ENCODE assay signal across 20 cellular contexts in the genomic region with DNA sequence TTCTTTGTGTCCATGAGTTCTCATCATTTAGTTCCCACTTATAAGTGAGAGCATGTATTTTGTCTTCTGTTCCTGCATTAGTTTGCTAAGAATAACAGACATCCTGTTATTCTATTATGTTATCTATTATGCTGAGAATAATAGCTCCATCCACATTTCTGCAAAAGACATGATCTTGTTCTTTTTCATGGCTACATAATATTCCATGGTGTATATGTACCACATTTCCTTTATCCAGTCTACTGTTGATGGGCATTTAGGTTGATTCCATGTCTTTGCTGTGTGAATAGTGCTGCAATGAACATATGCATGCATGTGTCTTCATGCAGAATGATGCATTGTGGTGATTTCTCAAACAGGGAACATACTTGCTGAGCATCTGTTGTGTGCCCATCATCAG. TPM values are rescaled to one million over a fixed set of nuclear protein-coding genes. Genes with fewer than 3 reads are reported as not detected.
DNase-seq lines count a peak whose midpoint lies in the region; ATAC-seq and TF ChIP-seq lines count a peak whose summit lies in the region.
"Had no signal": no experiment of that assay in that cellular context is flagged by ENCODE, and none has a peak within 500 bp of the region (broad histone marks: within the 10 kb centered on the region; RNA-seq: fewer than 3 reads in every experiment).

No MANE protein-coding gene starts in this region.

- H3K4me2 ChIP-seq in OCI-LY7 (ENCODE audit: low read length): no peak overlapping the region
- H3K4me2 ChIP-seq: BLaER1 had no signal

- CTCF ChIA-PET in activated CD4-positive, alpha-beta T cell treated with anti-CD3 and anti-CD28 coated beads, Interleukin-2, amount 10 ng/mL, durations not matched to agents 7 days and 5 days (lab: Charles Lee): interaction anchor here (1.7 to 2.9 kb wide), 2 partner anchors 11 to 43 kb away, joined by 4 to 14 read pairs; no protein-coding TSS in a partner anchor
- CTCF ChIA-PET in T-cell (lab: Charles Lee) (interaction anchor here in 1 of 2 donors (0.8 kb wide), 1 partner anchor 9 kb away, joined by 3 read pairs; no protein-coding TSS in a partner anchor), OCI-LY7 (lab: Charles Lee; ENCODE audit: unreplicated experiment) (no interaction called here)

- TF ChIP-seq CTCF in CD14-positive monocyte (IDR thresholded peaks at IDR 0.05): no peak
- TF ChIP-seq CTCF in OCI-LY7 (conservative IDR thresholded peaks at IDR 0.05; ENCODE audit: low read length): no peak
- no peak for TF ChIP-seq CTCF in esophagus muscularis mucosa (IDR thresholded peaks at IDR 0.05)

- no peaks in the 10 kb centered on the region for H4K20me1 ChIP-seq in OCI-LY7 (ENCODE audit: insufficient read depth, low read length)

- ATAC-seq in T-cell (replicated peaks in 1 of 4): no peak
- ATAC-seq in naive thymus-derived CD8-positive, alpha-beta T cell: no peak
- ATAC-seq: K562, PC-3 had no signal

- H3K36me3 Mint-ChIP-seq in activated CD4-positive, alpha-beta T cell treated with anti-CD3 and anti-CD28 coated beads, Interleukin-2, amount 10 ng/mL, durations not matched to agents 7 days and 5 days (ENCODE audit: low read depth): peaks cover 71% of the 10 kb centered on the region
- H3K36me3 Mint-ChIP-seq in CD14-positive monocyte (peaks cover 85 to 88% of the 10 kb centered on the region in 2 donors), T-cell (peaks cover 37% of the 10 kb centered on the region)
- H3K36me3 Mint-ChIP-seq in naive thymus-derived CD8-positive, alpha-beta T cell: peaks cover 7 to 42% (median 27%) of the 10 kb centered on the region in 3 donors

- H3K27ac Mint-ChIP-seq in activated CD4-positive, alpha-beta T cell treated with anti-CD3 and anti-CD28 coated beads, Interleukin-2, amount 10 ng/mL, durations not matched to agents 7 days and 5 days: peak overlapping the region; percentile 84
- H3K27ac Mint-ChIP-seq in CD14-positive monocyte (peak overlapping the region; percentile 91 to 96 (median 95)), T-cell (peak overlapping the region; percentile 91 to 93)
- H3K27ac Mint-ChIP-seq in naive thymus-derived CD8-positive, alpha-beta T cell: peak overlapping the region; percentile 72 to 99 (median 86)

- H3K4me3 Mint-ChIP-seq in activated CD4-positive, alpha-beta T cell treated with anti-CD3 and anti-CD28 coated beads, Interleukin-2, amount 10 ng/mL, durations not matched to agents 7 days and 5 days: no peak overlapping the region
- H3K4me3 Mint-ChIP-seq in CD14-positive monocyte (no peak overlapping the region), T-cell (peak overlapping the region in 1 of 3 donors; percentile 35)
- peak overlapping the region in 9 of 10 donors; percentile 17 to 65 (median 46) for H3K4me3 Mint-ChIP-seq in naive thymus-derived CD8-positive, alpha-beta T cell

- H3K36me3 ChIP-seq in OCI-LY7 (ENCODE audit: insufficient read depth, low read length) (no peaks in the 10 kb centered on the region), esophagus muscularis mucosa (no peaks in the 10 kb centered on the region)

- H3K9me2 ChIP-seq in OCI-LY7 (ENCODE audit: insufficient read depth, low read length): no peaks in the 10 kb centered on the region

- POLR2A ChIA-PET in activated CD4-positive, alpha-beta T cell treated with anti-CD3 and anti-CD28 coated beads, Interleukin-2, amount 10 ng/mL, durations not matched to agents 7 days and 5 days (lab: Charles Lee): no interaction called here
- POLR2A ChIA-PET in T-cell (lab: Charles Lee): no interaction called here
- POLR2A ChIA-PET in naive thymus-derived CD8-positive, alpha-beta T cell (lab: Charles Lee): interaction anchor here (0.7 to 14.2 kb wide), 2 partner anchors 14 to 41 kb away, joined by 3 to 279 read pairs; partner anchors contain the start of gene PIK3R5
- POLR2A ChIA-PET in OCI-LY7 (lab: Charles Lee): no interaction called here

- no peaks in the 10 kb centered on the region for H3K9me3 Mint-ChIP-seq in activated CD4-positive, alpha-beta T cell treated with anti-CD3 and anti-CD28 coated beads, Interleukin-2, amount 10 ng/mL, durations not matched to agents 7 days and 5 days
- H3K9me3 Mint-ChIP-seq in CD14-positive monocyte (peaks cover 0 to 7% (median 0%) of the 10 kb centered on the region in 7 donors), T-cell (no peaks in the 10 kb centered on the region)
- no peaks in the 10 kb centered on the region for H3K9me3 Mint-ChIP-seq in naive thymus-derived CD8-positive, alpha-beta T cell

- peaks cover 92% of the 10 kb centered on the region for H3K4me1 Mint-ChIP-seq in activated CD4-positive, alpha-beta T cell treated with anti-CD3 and anti-CD28 coated beads, Interleukin-2, amount 10 ng/mL, durations not matched to agents 7 days and 5 days
- H3K4me1 Mint-ChIP-seq in CD14-positive monocyte (peaks cover 77% of the 10 kb centered on the region), T-cell (peaks cover 93 to 95% (median 95%) of the 10 kb centered on the region in 3 donors)
- peaks cover 72 to 98% (median 95%) of the 10 kb centered on the region in 4 donors for H3K4me1 Mint-ChIP-seq in naive thymus-derived CD8-positive, alpha-beta T cell

- DNase-seq in activated CD4-positive, alpha-beta T cell treated with anti-CD3 and anti-CD28 coated beads, Interleukin-2, amount 10 ng/mL, durations not matched to agents 7 days and 5 days: no peak
- DNase-seq in activated CD4-positive, alpha-beta T cell treated with anti-CD3 and anti-CD28 coated beads for 4 hours: no peak
- DNase-seq in CD14-positive monocyte (ENCODE audit: low spot score): no peak
- no peak for DNase-seq in T-cell
- DNase-seq in naive thymus-derived CD8-positive, alpha-beta T cell: no peak
- DNase-seq in mesenteric fat pad (ENCODE audit: low spot score): no peak
- DNase-seq in OCI-LY7 (ENCODE audit: low spot score): no peak
- DNase-seq in esophagus muscularis mucosa (ENCODE audit: extremely low spot score): no peak
- DNase-seq: Caco-2, DMS153, MV-4-11, NCI-H1436, NCI-H2081 treated with DMSO at 0.1 percent for 48 hours, NCI-H510A, NCI-H774, PC-3 had no signal

- no peaks in the 10 kb centered on the region for H3K79me2 ChIP-seq in OCI-LY7 (ENCODE audit: insufficient read depth, low read depth, low read length)

- H3K27me3 ChIP-seq in esophagus muscularis mucosa: peaks cover 0 to 44% (median 0%) of the 10 kb centered on the region in 4 donors
- H3K27me3 ChIP-seq: BLaER1 had no signal

- no peak overlapping the region for H2AFZ ChIP-seq in OCI-LY7 (ENCODE audit: low read length)

- TF ChIP-seq POLR2A in esophagus muscularis mucosa (IDR thresholded peaks at IDR 0.05; ENCODE audit: low read depth): no peak

- no peak overlapping the region for H3K4me3 ChIP-seq in OCI-LY7 (ENCODE audit: low read depth, low read length, poor library complexity, severe bottlenecking)
- no peak overlapping the region for H3K4me3 ChIP-seq in esophagus muscularis mucosa
- H3K4me3 ChIP-seq: BLaER1, K562 had no signal

- intact Hi-C loops in CD14-positive monocyte (cut with micrococcal nuclease): no loop called here
- intact Hi-C loops in OCI-LY7 (cut with micrococcal nuclease; ENCODE audit: unreplicated experiment): no loop called here
- intact Hi-C loops in esophagus muscularis mucosa (cut with DNase I): no loop called here

- H3K4me1 ChIP-seq in OCI-LY7 (ENCODE audit: insufficient read depth, low read length, poor library complexity, severe bottlenecking) (no peaks in the 10 kb centered on the region), esophagus muscularis mucosa (peaks cover 0 to 3% (median 0%) of the 10 kb centered on the region in 4 donors)
- H3K4me1 ChIP-seq: Caco-2 had no signal

- H3K27me3 Mint-ChIP-seq in activated CD4-positive, alpha-beta T cell treated with anti-CD3 and anti-CD28 coated beads, Interleukin-2, amount 10 ng/mL, durations not matched to agents 7 days and 5 days: no peaks in the 10 kb centered on the region
- H3K27me3 Mint-ChIP-seq in CD14-positive monocyte (ENCODE audit: low read depth in 3 of 3) (peaks cover 0 to 2% (median 0%) of the 10 kb centered on the region in 3 donors), T-cell (no peaks in the 10 kb centered on the region)
- no peaks in the 10 kb centered on the region for H3K27me3 Mint-ChIP-seq in naive thymus-derived CD8-positive, alpha-beta T cell

- BruUV-seq in OCI-LY7 (replicated peaks; lab: Mats Ljungman, UMichigan): no TSS peak

- H3K27ac ChIP-seq in OCI-LY7 (ENCODE audit: low read depth, low read length, poor library complexity, severe bottlenecking) (no peak overlapping the region), esophagus muscularis mucosa (replicated peaks in 1 of 4) (no peak overlapping the region)
- H3K27ac ChIP-seq: BLaER1, RWPE1 had no signal

- no peaks in the 10 kb centered on the region for H3K9me3 ChIP-seq in OCI-LY7 (ENCODE audit: low read length)
- peaks cover 0 to 7% (median 0%) of the 10 kb centered on the region in 4 donors for H3K9me3 ChIP-seq in esophagus muscularis mucosa
- H3K9me3 ChIP-seq: Caco-2 had no signal

- no peak for TF ChIP-seq EP300 in esophagus muscularis mucosa (IDR thresholded peaks at IDR 0.05)

RNA-seq across cellular contexts. Expression of gene PIK3R5, which starts 21.4 kb away (rescaled TPM):
- 10 to 100 TPM; 73.4 to 77.6 TPM for total RNA-seq in activated CD4-positive, alpha-beta T cell treated with anti-CD3 and anti-CD28 coated beads, Interleukin-2, amount 10 ng/mL, durations not matched to agents 7 days and 5 days
- polyA plus RNA-seq in CD14-positive monocyte: 10 to 100 TPM; 32.1 to 47.5 TPM
- total RNA-seq in T-cell (100 to 1,000 TPM; 118 to 210 (median 151) TPM), mesenteric fat pad (34.5 TPM), OCI-LY7 (2022) (0.68 and 1.5 TPM in 2 replicates), esophagus muscularis mucosa (10 to 100 TPM in 2 of 4 donors, 1 to 10 TPM in 2; 7.0 to 16.2 (median 9.6) TPM)
- total RNA-seq in naive thymus-derived CD8-positive, alpha-beta T cell: 100 to 1,000 TPM in 1 of 2 experiments, 10 to 100 TPM in 1; 94.1 to 104 TPM
- polyA plus RNA-seq in naive thymus-derived CD8-positive, alpha-beta T cell: 10 to 100 TPM; 20.0 to 44.0 (median 25.8) TPM
- 0.76 and 1.2 TPM in 2 replicates for total RNA-seq in OCI-LY7 (2014; rRNA removed; shearing (Covaris generic))
- total RNA-seq: A172, Caco-2, PC-3 had no signal

Comparison
In these comparisons a context has a peak if more than half of its experiments do, and no peak if none do; other contexts are left out.
1. H3K4me3 Mint-ChIP-seq: peak in naive thymus-derived CD8-positive, alpha-beta T cell (9 of 10); none in activated CD4-positive, alpha-beta T cell treated with anti-CD3 and anti-CD28 coated beads, Interleukin-2, amount 10 ng/mL, durations not matched to agents 7 days and 5 days (single experiment) and CD14-positive monocyte (0 of 2).
2. Peak in every context shown above with its lines, with median percentiles within 50 percentile points of each other: H3K27ac Mint-ChIP-seq.